In the genomic region with DNA sequence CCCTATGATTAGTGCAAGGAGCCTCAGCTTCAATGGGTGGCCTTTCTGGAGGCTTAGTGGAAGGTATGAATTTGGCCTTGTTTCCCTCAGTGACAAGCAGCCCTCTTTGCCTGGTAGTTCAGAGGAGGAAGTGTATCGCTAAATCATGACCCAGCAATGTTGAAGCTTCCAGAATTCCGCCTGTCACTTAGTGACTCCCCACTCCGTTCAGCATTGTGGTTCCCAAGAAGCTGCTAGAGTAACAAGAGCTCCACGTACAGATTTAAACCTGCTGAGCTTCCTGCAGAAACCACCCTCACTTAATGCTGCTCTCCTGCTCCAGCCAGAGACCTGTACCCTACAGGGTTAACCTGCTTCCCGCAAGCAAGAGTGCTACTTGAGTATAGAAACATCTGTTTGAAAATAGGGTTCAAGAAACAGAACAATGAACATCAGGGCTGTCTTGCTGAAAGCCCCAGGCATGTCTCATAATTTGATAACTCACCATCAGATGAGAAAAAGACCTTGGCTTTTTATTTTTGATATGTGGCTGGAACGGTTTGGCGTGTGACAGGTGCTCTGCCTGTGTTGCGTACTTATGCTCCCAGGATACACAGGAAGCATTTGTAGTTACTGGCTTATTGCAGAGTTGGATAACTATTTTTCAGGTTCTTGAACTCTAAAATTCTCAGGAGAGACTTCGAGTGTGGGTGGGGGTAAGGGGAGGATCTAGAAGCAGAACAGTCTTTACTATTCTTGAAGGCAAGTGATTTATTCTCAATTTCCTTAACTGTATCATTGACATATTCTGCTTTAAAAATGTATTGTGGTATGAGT, we compare ENCODE assay signal across 9 cellular contexts.
A peak's percentile ranks its signal among the peaks of the same experiment; 100 is the strongest.
DNase-seq lines count a peak whose midpoint lies in the region; ATAC-seq and TF ChIP-seq lines count a peak whose summit lies in the region.
"Had no signal": no experiment of that assay in that cellular context is flagged by ENCODE, and none has a peak within 500 bp of the region (broad histone marks: within the 10 kb centered on the region; RNA-seq: fewer than 3 reads in every experiment).

No MANE protein-coding gene starts in this region.

- POLR2A ChIA-PET in naive thymus-derived CD8-positive, alpha-beta T cell (lab: Charles Lee): no interaction called here

- peaks cover 0 to 16% (median 0%) of the 10 kb centered on the region in 9 donors for H3K9me3 Mint-ChIP-seq in naive thymus-derived CD8-positive, alpha-beta T cell

- DNase-seq in NCI-H1417 (lab: John Stamatoyannopoulos, UW): peak; percentile 61 to 75 (median 71)
- DNase-seq in NCI-H1417 treated with DMSO at 0.1 percent for 48 hours (lab: John Stamatoyannopoulos, UW): no peak
- DNase-seq in astrocyte of the cerebellum (ENCODE audit: low read depth): no peak
- DNase-seq in left lung: no peak
- DNase-seq in thoracic aorta (ENCODE audit: low spot score): no peak
- DNase-seq in naive thymus-derived CD8-positive, alpha-beta T cell: no peak
- no peak for DNase-seq in activated T-cell treated with anti-CD3 and anti-CD28 coated beads for 4 hours
- DNase-seq: activated CD4-positive, alpha-beta T cell treated with anti-CD3 and anti-CD28 coated beads for 1 hour had no signal

- H3K36me3 ChIP-seq in left lung (no peaks in the 10 kb centered on the region), thoracic aorta (no peaks in the 10 kb centered on the region)

- H3K27ac ChIP-seq in left lung (peak overlapping the region; percentile 83 to 84), thoracic aorta (peak overlapping the region; percentile 78 to 92)

- H3K27ac Mint-ChIP-seq in naive thymus-derived CD8-positive, alpha-beta T cell: no peak overlapping the region

- no peaks in the 10 kb centered on the region for H3K9me3 ChIP-seq in left lung
- H3K9me3 ChIP-seq in thoracic aorta: no peaks in the 10 kb centered on the region

- H3K36me3 Mint-ChIP-seq in naive thymus-derived CD8-positive, alpha-beta T cell: no peaks in the 10 kb centered on the region

- H3K4me3 ChIP-seq in astrocyte of the cerebellum (ENCODE audit: low read depth, low read length) (peak overlapping the region; percentile 61), left lung (peak overlapping the region; percentile 65 to 73), thoracic aorta (peak overlapping the region; percentile 93)

- peaks cover 35 to 84% (median 48%) of the 10 kb centered on the region in 5 donors for H3K27me3 Mint-ChIP-seq in naive thymus-derived CD8-positive, alpha-beta T cell

- TF ChIP-seq CTCF in astrocyte of the cerebellum (IDR thresholded peaks at IDR 0.05; ENCODE audit: low read depth, low read length, missing control alignments) (no peak), left lung (IDR thresholded peaks at IDR 0.05) (no peak), thoracic aorta (IDR thresholded peaks at IDR 0.05) (no peak)

- ATAC-seq in left lung: no peak
- ATAC-seq in thoracic aorta (ENCODE audit: insufficient number of reproducible peaks, low FRiP score, low read depth): no peak
- no peak for ATAC-seq in naive thymus-derived CD8-positive, alpha-beta T cell
- no peak for ATAC-seq in HG02678 (IDR thresholded peaks at IDR 0.05; ENCODE audit: unreplicated experiment)

- in situ Hi-C loops in astrocyte of the cerebellum (cut with HindIII; ENCODE audit: low sequenced_read_pairs): no loop called here

- peak overlapping the region in 2 of 10 donors; percentile 23 to 48 for H3K4me3 Mint-ChIP-seq in naive thymus-derived CD8-positive, alpha-beta T cell

- peaks cover 0 to 2% (median under 1%) of the 10 kb centered on the region in 4 donors for H3K4me1 Mint-ChIP-seq in naive thymus-derived CD8-positive, alpha-beta T cell

- H3K27me3 ChIP-seq in left lung: peaks cover 0 to 43% of the 10 kb centered on the region in 2 donors
- H3K27me3 ChIP-seq in thoracic aorta (replicated peaks; ENCODE audit: insufficient read depth): no peaks in the 10 kb centered on the region

- H3K4me1 ChIP-seq in left lung: peaks cover 12 to 15% of the 10 kb centered on the region in 2 donors
- H3K4me1 ChIP-seq in thoracic aorta (ENCODE audit: control insufficient read depth in 1 of 2, low read depth in 2 of 2): peaks cover 26 to 55% of the 10 kb centered on the region in 2 donors

- intact Hi-C loops in left lung (cut with DNase I): no loop called here

Comparison
In these comparisons a context has a peak if more than half of its experiments do, and no peak if none do; other contexts are left out.
1. DNase-seq: peak in NCI-H1417 (3 of 3); none in NCI-H1417 treated with DMSO at 0.1 percent for 48 hours (single experiment), astrocyte of the cerebellum (single experiment), left lung (0 of 2), thoracic aorta (single experiment), naive thymus-derived CD8-positive, alpha-beta T cell (0 of 10) and activated T-cell treated with anti-CD3 and anti-CD28 coated beads for 4 hours (single experiment).
2. Peak in every context shown above with its lines, with median percentiles within 50 percentile points of each other: H3K4me3 ChIP-seq.